ENCODE assay signal across 2 cellular contexts in genomic region chr17:49789278-49789578, GRCh38.
TF ChIP-seq lines count a peak whose summit lies in the region.

No MANE protein-coding gene starts in this region.

TF ChIP-seq in SK-N-SH, 30 proteins besides CTCF, POLR2A, EP300 and RAD21:
- TF ChIP-seq RFX5 (IDR thresholded peaks at IDR 0.05; ENCODE audit: low read length) (peak; percentile 85; the same call in 1 of the 2 replicates), ZBTB33 (IDR thresholded peaks at IDR 0.05; ENCODE audit: borderline replicate concordance, low read depth) (no peak), MEF2A (IDR thresholded peaks at IDR 0.05; ENCODE audit: borderline replicate concordance, low read depth) (no peak), FOXJ3 (CRISPR knock-in tag; IDR thresholded peaks at IDR 0.05) (no peak), RXRA (IDR thresholded peaks at IDR 0.05; ENCODE audit: borderline replicate concordance, low read depth) (no peak), TCF12 (IDR thresholded peaks at IDR 0.05) (no peak)

TF ChIP-seq in SK-N-SH treated with all-trans-retinoic acid at 6 μM for 48 hours, 23 proteins besides CTCF, POLR2A, EP300 and RAD21 (continued from another document):
- TF ChIP-seq TOX (CRISPR knock-in tag; IDR thresholded peaks at IDR 0.05; ENCODE audit: borderline replicate concordance) (no peak), ARNTL (CRISPR knock-in tag; IDR thresholded peaks at IDR 0.05; ENCODE audit: borderline replicate concordance, low read depth) (no peak), CSRNP3 (CRISPR knock-in tag; IDR thresholded peaks at IDR 0.05) (no peak), ESRRG (CRISPR knock-in tag; IDR thresholded peaks at IDR 0.05) (no peak), ZFP3 (CRISPR knock-in tag; IDR thresholded peaks at IDR 0.05) (no peak), TSHZ2 (CRISPR knock-in tag; IDR thresholded peaks at IDR 0.05) (no peak), POU6F1 (CRISPR knock-in tag; IDR thresholded peaks at IDR 0.05; ENCODE audit: borderline replicate concordance, low read depth) (no peak), PPARA (CRISPR knock-in tag; IDR thresholded peaks at IDR 0.05; ENCODE audit: borderline replicate concordance) (no peak), SNAI2 (CRISPR knock-in tag; IDR thresholded peaks at IDR 0.05) (no peak), ZFP30 (CRISPR knock-in tag; IDR thresholded peaks at IDR 0.05) (no peak), ZNF70 (CRISPR knock-in tag; IDR thresholded peaks at IDR 0.05) (no peak), ZC3H10 (CRISPR knock-in tag; IDR thresholded peaks at IDR 0.05) (no peak), BACH2 (CRISPR knock-in tag; IDR thresholded peaks at IDR 0.05; ENCODE audit: borderline replicate concordance) (no peak), GLIS3 (CRISPR knock-in tag; IDR thresholded peaks at IDR 0.05) (no peak), TCF4 (CRISPR knock-in tag; IDR thresholded peaks at IDR 0.05; ENCODE audit: borderline replicate concordance) (no peak), ISL1 (CRISPR knock-in tag; IDR thresholded peaks at IDR 0.05) (no peak), ZNF565 (CRISPR knock-in tag; conservative IDR thresholded peaks at IDR 0.05; ENCODE audit: low read depth) (no peak), CSDC2 (CRISPR knock-in tag; IDR thresholded peaks at IDR 0.05) (no peak)
